In the genomic region with DNA sequence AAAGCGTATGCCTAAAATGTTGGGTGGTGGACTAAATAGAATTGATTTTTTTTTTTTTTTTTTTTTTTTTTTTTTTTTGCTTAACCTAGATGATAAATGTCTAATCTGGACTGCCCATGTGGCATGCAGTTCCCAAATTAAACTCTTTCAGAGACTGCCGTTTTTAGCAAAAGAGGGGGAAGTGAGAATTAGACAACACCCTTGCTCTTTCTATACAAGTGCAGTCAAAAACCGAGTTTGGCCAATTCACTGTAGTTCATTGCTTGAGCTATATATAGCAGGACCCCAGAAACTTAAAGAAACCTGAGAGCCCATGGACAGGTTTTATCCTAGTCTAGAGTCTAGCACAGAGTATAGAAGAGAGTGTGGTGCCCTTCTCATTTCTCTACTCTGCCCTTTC, we compare ENCODE assay signal across 1 cellular context.
A peak's percentile ranks its signal among the peaks of the same experiment; 100 is the strongest.
TF ChIP-seq lines count a peak whose summit lies in the region.

No MANE protein-coding gene starts in this region.

TF ChIP-seq in GM12878, 131 proteins besides CTCF, POLR2A, EP300 and RAD21 (continued from another document and continues in another):
- TF ChIP-seq MYC (IDR thresholded peaks at IDR 0.05; ENCODE audit: insufficient read depth, insufficient read length, insufficient replicate concordance, low read length, severe bottlenecking) (no peak), CHD4 (IDR thresholded peaks at IDR 0.05) (no peak), NFYA (IDR thresholded peaks at IDR 0.05; ENCODE audit: borderline replicate concordance, low read depth, low read length) (no peak), PML (IDR thresholded peaks at IDR 0.05; ENCODE audit: low read length) (0 out of 2 replicates have a peak, but pooled peaks have one; percentile 31), TCF12 (IDR thresholded peaks at IDR 0.05; ENCODE audit: low read depth, low read length) (no peak), CREM (IDR thresholded peaks at IDR 0.05; ENCODE audit: low read depth) (peak; percentile 46; the same call in 1 of the 2 replicates), RELA (IDR thresholded peaks at IDR 0.05; ENCODE audit: borderline replicate concordance, partially characterized antibody) (no peak), BCL11A (IDR thresholded peaks at IDR 0.05; ENCODE audit: low read depth, low read length) (0 out of 2 replicates have a peak, but pooled peaks have one; percentile 11), SMC3 (IDR thresholded peaks at IDR 0.05; ENCODE audit: borderline replicate concordance, low read length) (no peak), SMAD1 (IDR thresholded peaks at IDR 0.05; ENCODE audit: low read depth, partially characterized antibody) (no peak), SREBF1 (IDR thresholded peaks at IDR 0.05; ENCODE audit: low read length) (no peak), BMI1 (IDR thresholded peaks at IDR 0.05; ENCODE audit: borderline replicate concordance) (no peak), NFXL1 (IDR thresholded peaks at IDR 0.05; ENCODE audit: borderline replicate concordance) (no peak), SPI1 (IDR thresholded peaks at IDR 0.05; ENCODE audit: borderline replicate concordance, insufficient read depth, low read depth, low read length) (peak; percentile 76), CREB1 (IDR thresholded peaks at IDR 0.05; ENCODE audit: low read depth) (no peak), SUPT20H (IDR thresholded peaks at IDR 0.05; ENCODE audit: borderline replicate concordance, control insufficient read depth, low read depth, low read length) (no peak), CEBPB (IDR thresholded peaks at IDR 0.05; ENCODE audit: borderline replicate concordance in 1 of 2, low read depth in 2 of 2, low read length in 2 of 2) (no peak), ESRRA (IDR thresholded peaks at IDR 0.05; ENCODE audit: low read length) (no peak), POLR2AphosphoS5 (IDR thresholded peaks at IDR 0.05; ENCODE audit: low read length) (no peak), STAT3 (IDR thresholded peaks at IDR 0.05; ENCODE audit: low read depth, low read length) (no peak), BACH1 (IDR thresholded peaks at IDR 0.05; ENCODE audit: borderline replicate concordance) (no peak), NR2F1 (conservative IDR thresholded peaks at IDR 0.05) (no peak), BRCA1 (IDR thresholded peaks at IDR 0.05; ENCODE audit: low read depth, low read length) (no peak), ZNF217 (IDR thresholded peaks at IDR 0.05) (no peak), FOXM1 (IDR thresholded peaks at IDR 0.05; ENCODE audit: low read depth, low read length) (peak; percentile 75; the same call in 1 of the 2 replicates), MEF2B (IDR thresholded peaks at IDR 0.05; ENCODE audit: partially characterized antibody, poor library complexity, severe bottlenecking) (peak; percentile 67), KDM1A (IDR thresholded peaks at IDR 0.05; ENCODE audit: borderline replicate concordance) (no peak), RBBP5 (conservative IDR thresholded peaks at IDR 0.05) (no peak), HDAC6 (IDR thresholded peaks at IDR 0.05; ENCODE audit: unreplicated experiment) (no peak), ZNF274 (IDR thresholded peaks at IDR 0.05; ENCODE audit: insufficient read depth, insufficient read length) (no peak), BHLHE40 (IDR thresholded peaks at IDR 0.05; ENCODE audit: borderline replicate concordance in 1 of 2, low read depth in 2 of 2, low read length in 1 of 2) (no peak), TAF1 (IDR thresholded peaks at IDR 0.05; ENCODE audit: borderline replicate concordance, low read depth, low read length) (no peak), ZNF384 (IDR thresholded peaks at IDR 0.05; ENCODE audit: borderline replicate concordance, low read depth, low read length) (0 out of 2 replicates have a peak, but pooled peaks have one; percentile 27), WRNIP1 (IDR thresholded peaks at IDR 0.05; ENCODE audit: borderline replicate concordance, low read depth, low read length) (no peak), NR2C1 (IDR thresholded peaks at IDR 0.05) (no peak), PAX8 (IDR thresholded peaks at IDR 0.05) (no peak), POU2F2 (IDR thresholded peaks at IDR 0.05; ENCODE audit: borderline replicate concordance, low read depth, low read length) (no peak), MTA3 (IDR thresholded peaks at IDR 0.05; ENCODE audit: borderline replicate concordance, low read length) (peak; percentile 74; the same call in 1 of the 2 replicates), SIN3A (IDR thresholded peaks at IDR 0.05; ENCODE audit: low read depth, low read length) (no peak), PAX5 (IDR thresholded peaks at IDR 0.05; ENCODE audit: borderline replicate concordance, low read depth, low read length) (no peak), DPF2 (IDR thresholded peaks at IDR 0.05) (no peak), JUNB (IDR thresholded peaks at IDR 0.05) (no peak), CBFB (IDR thresholded peaks at IDR 0.05; ENCODE audit: low read depth) (no peak), EZH2 (IDR thresholded peaks at IDR 0.05; ENCODE audit: borderline replicate concordance, control insufficient read depth, low read depth, low read length) (no peak), ZSCAN29 (IDR thresholded peaks at IDR 0.05) (no peak)
- TF ChIP-seq, protein P1, sequence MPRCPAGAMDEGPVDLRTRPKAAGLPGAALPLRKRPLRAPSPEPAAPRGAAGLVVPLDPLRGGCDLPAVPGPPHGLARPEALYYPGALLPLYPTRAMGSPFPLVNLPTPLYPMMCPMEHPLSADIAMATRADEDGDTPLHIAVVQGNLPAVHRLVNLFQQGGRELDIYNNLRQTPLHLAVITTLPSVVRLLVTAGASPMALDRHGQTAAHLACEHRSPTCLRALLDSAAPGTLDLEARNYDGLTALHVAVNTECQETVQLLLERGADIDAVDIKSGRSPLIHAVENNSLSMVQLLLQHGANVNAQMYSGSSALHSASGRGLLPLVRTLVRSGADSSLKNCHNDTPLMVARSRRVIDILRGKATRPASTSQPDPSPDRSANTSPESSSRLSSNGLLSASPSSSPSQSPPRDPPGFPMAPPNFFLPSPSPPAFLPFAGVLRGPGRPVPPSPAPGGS (IDR thresholded peaks at IDR 0.05; ENCODE audit: borderline replicate concordance, insufficient read depth, low read depth, low read length, poor library complexity, severe bottlenecking), result no peak
- TF ChIP-seq, protein P2, sequence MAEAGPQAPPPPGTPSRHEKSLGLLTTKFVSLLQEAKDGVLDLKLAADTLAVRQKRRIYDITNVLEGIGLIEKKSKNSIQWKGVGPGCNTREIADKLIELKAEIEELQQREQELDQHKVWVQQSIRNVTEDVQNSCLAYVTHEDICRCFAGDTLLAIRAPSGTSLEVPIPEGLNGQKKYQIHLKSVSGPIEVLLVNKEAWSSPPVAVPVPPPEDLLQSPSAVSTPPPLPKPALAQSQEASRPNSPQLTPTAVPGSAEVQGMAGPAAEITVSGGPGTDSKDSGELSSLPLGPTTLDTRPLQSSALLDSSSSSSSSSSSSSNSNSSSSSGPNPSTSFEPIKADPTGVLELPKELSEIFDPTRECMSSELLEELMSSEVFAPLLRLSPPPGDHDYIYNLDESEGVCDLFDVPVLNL (IDR thresholded peaks at IDR 0.05; ENCODE audit: low read depth, low read length), result no peak
- TF ChIP-seq, protein P3, sequence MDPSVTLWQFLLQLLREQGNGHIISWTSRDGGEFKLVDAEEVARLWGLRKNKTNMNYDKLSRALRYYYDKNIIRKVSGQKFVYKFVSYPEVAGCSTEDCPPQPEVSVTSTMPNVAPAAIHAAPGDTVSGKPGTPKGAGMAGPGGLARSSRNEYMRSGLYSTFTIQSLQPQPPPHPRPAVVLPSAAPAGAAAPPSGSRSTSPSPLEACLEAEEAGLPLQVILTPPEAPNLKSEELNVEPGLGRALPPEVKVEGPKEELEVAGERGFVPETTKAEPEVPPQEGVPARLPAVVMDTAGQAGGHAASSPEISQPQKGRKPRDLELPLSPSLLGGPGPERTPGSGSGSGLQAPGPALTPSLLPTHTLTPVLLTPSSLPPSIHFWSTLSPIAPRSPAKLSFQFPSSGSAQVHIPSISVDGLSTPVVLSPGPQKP (IDR thresholded peaks at IDR 0.05; ENCODE audit: low read depth, low read length), result no peak
- TF ChIP-seq, protein P4, sequence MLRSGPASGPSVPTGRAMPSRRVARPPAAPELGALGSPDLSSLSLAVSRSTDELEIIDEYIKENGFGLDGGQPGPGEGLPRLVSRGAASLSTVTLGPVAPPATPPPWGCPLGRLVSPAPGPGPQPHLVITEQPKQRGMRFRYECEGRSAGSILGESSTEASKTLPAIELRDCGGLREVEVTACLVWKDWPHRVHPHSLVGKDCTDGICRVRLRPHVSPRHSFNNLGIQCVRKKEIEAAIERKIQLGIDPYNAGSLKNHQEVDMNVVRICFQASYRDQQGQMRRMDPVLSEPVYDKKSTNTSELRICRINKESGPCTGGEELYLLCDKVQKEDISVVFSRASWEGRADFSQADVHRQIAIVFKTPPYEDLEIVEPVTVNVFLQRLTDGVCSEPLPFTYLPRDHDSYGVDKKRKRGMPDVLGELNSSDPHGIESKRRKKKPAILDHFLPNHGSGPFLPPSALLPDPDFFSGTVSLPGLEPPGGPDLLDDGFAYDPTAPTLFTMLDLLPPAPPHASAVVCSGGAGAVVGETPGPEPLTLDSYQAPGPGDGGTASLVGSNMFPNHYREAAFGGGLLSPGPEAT (IDR thresholded peaks at IDR 0.05; ENCODE audit: low read depth), result no peak
- TF ChIP-seq, protein P5, sequence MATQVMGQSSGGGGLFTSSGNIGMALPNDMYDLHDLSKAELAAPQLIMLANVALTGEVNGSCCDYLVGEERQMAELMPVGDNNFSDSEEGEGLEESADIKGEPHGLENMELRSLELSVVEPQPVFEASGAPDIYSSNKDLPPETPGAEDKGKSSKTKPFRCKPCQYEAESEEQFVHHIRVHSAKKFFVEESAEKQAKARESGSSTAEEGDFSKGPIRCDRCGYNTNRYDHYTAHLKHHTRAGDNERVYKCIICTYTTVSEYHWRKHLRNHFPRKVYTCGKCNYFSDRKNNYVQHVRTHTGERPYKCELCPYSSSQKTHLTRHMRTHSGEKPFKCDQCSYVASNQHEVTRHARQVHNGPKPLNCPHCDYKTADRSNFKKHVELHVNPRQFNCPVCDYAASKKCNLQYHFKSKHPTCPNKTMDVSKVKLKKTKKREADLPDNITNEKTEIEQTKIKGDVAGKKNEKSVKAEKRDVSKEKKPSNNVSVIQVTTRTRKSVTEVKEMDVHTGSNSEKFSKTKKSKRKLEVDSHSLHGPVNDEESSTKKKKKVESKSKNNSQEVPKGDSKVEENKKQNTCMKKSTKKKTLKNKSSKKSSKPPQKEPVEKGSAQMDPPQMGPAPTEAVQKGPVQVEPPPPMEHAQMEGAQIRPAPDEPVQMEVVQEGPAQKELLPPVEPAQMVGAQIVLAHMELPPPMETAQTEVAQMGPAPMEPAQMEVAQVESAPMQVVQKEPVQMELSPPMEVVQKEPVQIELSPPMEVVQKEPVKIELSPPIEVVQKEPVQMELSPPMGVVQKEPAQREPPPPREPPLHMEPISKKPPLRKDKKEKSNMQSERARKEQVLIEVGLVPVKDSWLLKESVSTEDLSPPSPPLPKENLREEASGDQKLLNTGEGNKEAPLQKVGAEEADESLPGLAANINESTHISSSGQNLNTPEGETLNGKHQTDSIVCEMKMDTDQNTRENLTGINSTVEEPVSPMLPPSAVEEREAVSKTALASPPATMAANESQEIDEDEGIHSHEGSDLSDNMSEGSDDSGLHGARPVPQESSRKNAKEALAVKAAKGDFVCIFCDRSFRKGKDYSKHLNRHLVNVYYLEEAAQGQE (IDR thresholded peaks at IDR 0.05; ENCODE audit: low read depth, low read length), result no peak
- TF ChIP-seq, protein P6, sequence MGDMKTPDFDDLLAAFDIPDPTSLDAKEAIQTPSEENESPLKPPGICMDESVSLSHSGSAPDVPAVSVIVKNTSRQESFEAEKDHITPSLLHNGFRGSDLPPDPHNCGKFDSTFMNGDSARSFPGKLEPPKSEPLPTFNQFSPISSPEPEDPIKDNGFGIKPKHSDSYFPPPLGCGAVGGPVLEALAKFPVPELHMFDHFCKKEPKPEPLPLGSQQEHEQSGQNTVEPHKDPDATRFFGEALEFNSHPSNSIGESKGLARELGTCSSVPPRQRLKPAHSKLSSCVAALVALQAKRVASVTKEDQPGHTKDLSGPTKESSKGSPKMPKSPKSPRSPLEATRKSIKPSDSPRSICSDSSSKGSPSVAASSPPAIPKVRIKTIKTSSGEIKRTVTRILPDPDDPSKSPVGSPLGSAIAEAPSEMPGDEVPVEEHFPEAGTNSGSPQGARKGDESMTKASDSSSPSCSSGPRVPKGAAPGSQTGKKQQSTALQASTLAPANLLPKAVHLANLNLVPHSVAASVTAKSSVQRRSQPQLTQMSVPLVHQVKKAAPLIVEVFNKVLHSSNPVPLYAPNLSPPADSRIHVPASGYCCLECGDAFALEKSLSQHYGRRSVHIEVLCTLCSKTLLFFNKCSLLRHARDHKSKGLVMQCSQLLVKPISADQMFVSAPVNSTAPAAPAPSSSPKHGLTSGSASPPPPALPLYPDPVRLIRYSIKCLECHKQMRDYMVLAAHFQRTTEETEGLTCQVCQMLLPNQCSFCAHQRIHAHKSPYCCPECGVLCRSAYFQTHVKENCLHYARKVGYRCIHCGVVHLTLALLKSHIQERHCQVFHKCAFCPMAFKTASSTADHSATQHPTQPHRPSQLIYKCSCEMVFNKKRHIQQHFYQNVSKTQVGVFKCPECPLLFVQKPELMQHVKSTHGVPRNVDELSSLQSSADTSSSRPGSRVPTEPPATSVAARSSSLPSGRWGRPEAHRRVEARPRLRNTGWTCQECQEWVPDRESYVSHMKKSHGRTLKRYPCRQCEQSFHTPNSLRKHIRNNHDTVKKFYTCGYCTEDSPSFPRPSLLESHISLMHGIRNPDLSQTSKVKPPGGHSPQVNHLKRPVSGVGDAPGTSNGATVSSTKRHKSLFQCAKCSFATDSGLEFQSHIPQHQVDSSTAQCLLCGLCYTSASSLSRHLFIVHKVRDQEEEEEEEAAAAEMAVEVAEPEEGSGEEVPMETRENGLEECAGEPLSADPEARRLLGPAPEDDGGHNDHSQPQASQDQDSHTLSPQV (IDR thresholded peaks at IDR 0.05), result no peak
- TF ChIP-seq, protein P7, sequence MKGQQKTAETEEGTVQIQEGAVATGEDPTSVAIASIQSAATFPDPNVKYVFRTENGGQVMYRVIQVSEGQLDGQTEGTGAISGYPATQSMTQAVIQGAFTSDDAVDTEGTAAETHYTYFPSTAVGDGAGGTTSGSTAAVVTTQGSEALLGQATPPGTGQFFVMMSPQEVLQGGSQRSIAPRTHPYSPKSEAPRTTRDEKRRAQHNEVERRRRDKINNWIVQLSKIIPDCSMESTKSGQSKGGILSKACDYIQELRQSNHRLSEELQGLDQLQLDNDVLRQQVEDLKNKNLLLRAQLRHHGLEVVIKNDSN (IDR thresholded peaks at IDR 0.05; ENCODE audit: borderline replicate concordance, extremely low read length, insufficient read depth, low read depth, low read length), result no peak
